ENCODE assay signal across 19 cellular contexts in the genomic region with DNA sequence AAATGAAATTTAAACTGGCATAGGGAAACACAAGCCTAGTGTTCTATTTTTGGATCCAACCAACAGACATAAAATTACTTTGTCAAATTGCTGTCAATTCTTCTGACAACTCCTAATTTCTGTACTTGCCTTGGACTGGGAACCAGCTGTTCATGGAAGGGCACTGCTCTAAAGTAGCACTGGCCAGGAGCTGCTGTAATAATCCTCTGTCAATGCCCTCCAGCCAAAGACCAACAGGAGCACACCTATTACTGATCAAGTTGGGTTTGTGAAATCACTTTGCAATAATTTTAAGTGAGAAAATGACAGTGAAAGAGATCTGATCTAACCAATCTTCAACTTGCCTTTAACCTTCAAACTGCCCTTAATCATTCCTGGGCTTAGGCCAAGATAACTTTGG. TPM values are rescaled to one million over a fixed set of nuclear protein-coding genes. Genes with fewer than 3 reads are reported as not detected.
DNase-seq lines count a peak whose midpoint lies in the region; ATAC-seq and TF ChIP-seq lines count a peak whose summit lies in the region.
"Had no signal": no experiment of that assay in that cellular context is flagged by ENCODE, and none has a peak within 500 bp of the region (broad histone marks: within the 10 kb centered on the region; RNA-seq: fewer than 3 reads in every experiment).

No MANE protein-coding gene starts in this region.

- no peak overlapping the region for H2AFZ ChIP-seq in OCI-LY7 (ENCODE audit: low read length)

- no peaks in the 10 kb centered on the region for H3K27me3 ChIP-seq in CD4-positive, alpha-beta memory T cell (ENCODE audit: insufficient read depth, low read length)
- H3K27me3 ChIP-seq in naive thymus-derived CD4-positive, alpha-beta T cell (ENCODE audit: control insufficient read depth in 2 of 2, insufficient read depth in 2 of 2, low read length in 2 of 2): no peaks in the 10 kb centered on the region
- H3K27me3 ChIP-seq: BLaER1 treated with 17β-estradiol and CSF1 and Interleukin-3, amounts not matched to agents 10 nM and 100 nM; Peyer's patch; SJSA1 had no signal

- peaks cover 84% of the 10 kb centered on the region for H3K4me1 Mint-ChIP-seq in activated CD8-positive, alpha-beta T cell treated with anti-CD3 and anti-CD28 coated beads, Interleukin-2, amount 10 ng/mL, durations not matched to agents 7 days and 5 days (ENCODE audit: low read depth)
- peaks cover 79% of the 10 kb centered on the region for H3K4me1 Mint-ChIP-seq in activated CD8-positive, alpha-beta T cell treated with anti-CD3 and anti-CD28 coated beads for 36 hours (ENCODE audit: low read depth)
- H3K4me1 Mint-ChIP-seq in CD4-positive, alpha-beta memory T cell: peaks cover 60 to 87% (median 74%) of the 10 kb centered on the region in 4 donors
- H3K4me1 Mint-ChIP-seq in naive thymus-derived CD4-positive, alpha-beta T cell: peaks cover 46 to 88% (median 87%) of the 10 kb centered on the region in 7 donors
- peaks cover 71% of the 10 kb centered on the region for H3K4me1 Mint-ChIP-seq in activated CD4-positive, alpha-beta memory T cell treated with anti-CD3 and anti-CD28 coated beads for 36 hours (ENCODE audit: low read depth)

- H3K9me3 ChIP-seq in CD4-positive, alpha-beta memory T cell (ENCODE audit: control insufficient read depth in 1 of 2, low read length in 2 of 2): no peaks in the 10 kb centered on the region
- H3K9me3 ChIP-seq in OCI-LY7 (ENCODE audit: low read length): no peaks in the 10 kb centered on the region
- no peaks in the 10 kb centered on the region for H3K9me3 ChIP-seq in naive thymus-derived CD4-positive, alpha-beta T cell (ENCODE audit: control insufficient read depth in 2 of 3, low read length in 3 of 3)
- H3K9me3 ChIP-seq: A549, Peyer's patch, SJSA1 had no signal

- no peaks in the 10 kb centered on the region for H3K9me3 Mint-ChIP-seq in activated CD8-positive, alpha-beta T cell treated with anti-CD3 and anti-CD28 coated beads, Interleukin-2, amount 10 ng/mL, durations not matched to agents 7 days and 5 days (ENCODE audit: insufficient read depth)
- no peaks in the 10 kb centered on the region for H3K9me3 Mint-ChIP-seq in activated CD8-positive, alpha-beta T cell treated with anti-CD3 and anti-CD28 coated beads for 36 hours
- no peaks in the 10 kb centered on the region for H3K9me3 Mint-ChIP-seq in CD4-positive, alpha-beta memory T cell
- peaks cover 0 to 4% (median 0%) of the 10 kb centered on the region in 11 donors for H3K9me3 Mint-ChIP-seq in naive thymus-derived CD4-positive, alpha-beta T cell
- no peaks in the 10 kb centered on the region for H3K9me3 Mint-ChIP-seq in activated CD4-positive, alpha-beta memory T cell treated with anti-CD3 and anti-CD28 coated beads for 36 hours

- H3K36me3 ChIP-seq in CD4-positive, alpha-beta memory T cell (ENCODE audit: insufficient read depth, low read length): no peaks in the 10 kb centered on the region
- no peaks in the 10 kb centered on the region for H3K36me3 ChIP-seq in OCI-LY7 (ENCODE audit: insufficient read depth, low read length)
- H3K36me3 ChIP-seq in naive thymus-derived CD4-positive, alpha-beta T cell (ENCODE audit: control insufficient read depth in 2 of 3, insufficient read depth in 3 of 3, low read length in 3 of 3): no peaks in the 10 kb centered on the region
- H3K36me3 ChIP-seq: BLaER1 treated with 17β-estradiol and CSF1 and Interleukin-3, amounts not matched to agents 10 nM and 100 nM; Peyer's patch; SJSA1 had no signal

- H3K27ac ChIP-seq in CD4-positive, alpha-beta memory T cell (ENCODE audit: low read depth, low read length): no peak overlapping the region
- no peak overlapping the region for H3K27ac ChIP-seq in OCI-LY7 (ENCODE audit: low read depth, low read length, poor library complexity, severe bottlenecking)
- H3K27ac ChIP-seq in naive thymus-derived CD4-positive, alpha-beta T cell (ENCODE audit: low read depth, low read length): no peak overlapping the region
- H3K27ac ChIP-seq: A549; BLaER1 treated with 17β-estradiol and CSF1 and Interleukin-3, amounts not matched to agents 10 nM and 100 nM; Peyer's patch; SJSA1 had no signal

- no peak for ATAC-seq in activated CD8-positive, alpha-beta T cell treated with anti-CD3 and anti-CD28 coated beads, Interleukin-2, amount 10 ng/mL, durations not matched to agents 7 days and 5 days
- no peak for ATAC-seq in activated CD8-positive, alpha-beta T cell treated with anti-CD3 and anti-CD28 coated beads for 36 hours
- ATAC-seq in naive thymus-derived CD4-positive, alpha-beta T cell: no peak
- ATAC-seq: A549 had no signal

- H3K9me2 ChIP-seq in OCI-LY7 (ENCODE audit: insufficient read depth, low read length): no peaks in the 10 kb centered on the region

- 0 out of 2 replicates have a peak overlapping the region, but pooled peaks have one; percentile 2 for H3K4me2 ChIP-seq in OCI-LY7 (ENCODE audit: low read length)
- H3K4me2 ChIP-seq: A549 had no signal

- no peak for DNase-seq in activated CD8-positive, alpha-beta T cell treated with anti-CD3 and anti-CD28 coated beads, Interleukin-2, amount 10 ng/mL, durations not matched to agents 7 days and 5 days
- no peak for DNase-seq in activated CD8-positive, alpha-beta T cell treated with anti-CD3 and anti-CD28 coated beads for 36 hours
- DNase-seq in CD4-positive, alpha-beta memory T cell: no peak
- DNase-seq in OCI-LY7 (ENCODE audit: low spot score) (no peak), NCI-H2171 (lab: John Stamatoyannopoulos, UW) (no peak), A172 (ENCODE audit: low spot score) (no peak)
- DNase-seq in naive thymus-derived CD4-positive, alpha-beta T cell: no peak
- DNase-seq in activated CD4-positive, alpha-beta memory T cell treated with anti-CD3 and anti-CD28 coated beads for 36 hours: no peak
- DNase-seq: DMS79, KBM-7, MV-4-11, NCI-H1694 treated with DMSO at 0.1 percent for 48 hours, NCI-H2107, NCI-H2227 treated with DMSO at 0.1 percent for 48 hours, NCI-H524, Peyer's patch had no signal

- H3K27me3 Mint-ChIP-seq in activated CD8-positive, alpha-beta T cell treated with anti-CD3 and anti-CD28 coated beads, Interleukin-2, amount 10 ng/mL, durations not matched to agents 7 days and 5 days (ENCODE audit: low read depth): no peaks in the 10 kb centered on the region
- H3K27me3 Mint-ChIP-seq in activated CD8-positive, alpha-beta T cell treated with anti-CD3 and anti-CD28 coated beads for 36 hours: no peaks in the 10 kb centered on the region
- H3K27me3 Mint-ChIP-seq in CD4-positive, alpha-beta memory T cell: no peaks in the 10 kb centered on the region
- H3K27me3 Mint-ChIP-seq in naive thymus-derived CD4-positive, alpha-beta T cell: no peaks in the 10 kb centered on the region
- H3K27me3 Mint-ChIP-seq in activated CD4-positive, alpha-beta memory T cell treated with anti-CD3 and anti-CD28 coated beads for 36 hours: no peaks in the 10 kb centered on the region

- no peak overlapping the region for H3K4me3 Mint-ChIP-seq in activated CD8-positive, alpha-beta T cell treated with anti-CD3 and anti-CD28 coated beads, Interleukin-2, amount 10 ng/mL, durations not matched to agents 7 days and 5 days
- no peak overlapping the region for H3K4me3 Mint-ChIP-seq in activated CD8-positive, alpha-beta T cell treated with anti-CD3 and anti-CD28 coated beads for 36 hours
- peak overlapping the region in 4 of 8 donors; percentile 15 to 70 (median 38) for H3K4me3 Mint-ChIP-seq in CD4-positive, alpha-beta memory T cell
- H3K4me3 Mint-ChIP-seq in naive thymus-derived CD4-positive, alpha-beta T cell: peak overlapping the region in 8 of 10 donors; percentile 5 to 76 (median 40)
- no peak overlapping the region for H3K4me3 Mint-ChIP-seq in activated CD4-positive, alpha-beta memory T cell treated with anti-CD3 and anti-CD28 coated beads for 36 hours

- peaks cover 80% of the 10 kb centered on the region for H3K4me1 ChIP-seq in CD4-positive, alpha-beta memory T cell (ENCODE audit: insufficient read depth, low read length)
- peaks cover 82% of the 10 kb centered on the region for H3K4me1 ChIP-seq in OCI-LY7 (ENCODE audit: insufficient read depth, low read length, poor library complexity, severe bottlenecking)
- peaks cover 28 to 69% of the 10 kb centered on the region in 2 donors for H3K4me1 ChIP-seq in naive thymus-derived CD4-positive, alpha-beta T cell (ENCODE audit: control insufficient read depth in 2 of 2, insufficient read depth in 2 of 2, low read length in 2 of 2)

- no peak overlapping the region for H3K4me3 ChIP-seq in CD4-positive, alpha-beta memory T cell (ENCODE audit: low read length in 2 of 2)
- H3K4me3 ChIP-seq in OCI-LY7 (ENCODE audit: low read depth, low read length, poor library complexity, severe bottlenecking): no peak overlapping the region
- no peak overlapping the region for H3K4me3 ChIP-seq in naive thymus-derived CD4-positive, alpha-beta T cell (ENCODE audit: low read length)
- H3K4me3 ChIP-seq: A549; BLaER1 treated with 17β-estradiol and CSF1 and Interleukin-3, amounts not matched to agents 10 nM and 100 nM; Peyer's patch; SJSA1 had no signal

- peak overlapping the region; percentile 18 for H3K27ac Mint-ChIP-seq in activated CD8-positive, alpha-beta T cell treated with anti-CD3 and anti-CD28 coated beads, Interleukin-2, amount 10 ng/mL, durations not matched to agents 7 days and 5 days
- no peak overlapping the region for H3K27ac Mint-ChIP-seq in activated CD8-positive, alpha-beta T cell treated with anti-CD3 and anti-CD28 coated beads for 36 hours
- peak overlapping the region in 5 of 7 donors; percentile 29 to 80 (median 65) for H3K27ac Mint-ChIP-seq in CD4-positive, alpha-beta memory T cell
- H3K27ac Mint-ChIP-seq in naive thymus-derived CD4-positive, alpha-beta T cell: peak overlapping the region in 6 of 9 donors; percentile 13 to 79 (median 70)
- no peak overlapping the region for H3K27ac Mint-ChIP-seq in activated CD4-positive, alpha-beta memory T cell treated with anti-CD3 and anti-CD28 coated beads for 36 hours

- BruUV-seq in OCI-LY7 (replicated peaks; lab: Mats Ljungman, UMichigan): no TSS peak

- no peaks in the 10 kb centered on the region for H3K79me2 ChIP-seq in OCI-LY7 (ENCODE audit: insufficient read depth, low read depth, low read length)

- H4K20me1 ChIP-seq in OCI-LY7 (ENCODE audit: insufficient read depth, low read length): no peaks in the 10 kb centered on the region
- H4K20me1 ChIP-seq: BLaER1 treated with 17β-estradiol and CSF1 and Interleukin-3, amounts not matched to agents 10 nM and 100 nM had no signal

- intact Hi-C loops in activated CD8-positive, alpha-beta T cell treated with anti-CD3 and anti-CD28 coated beads for 36 hours (cut with micrococcal nuclease): no loop called here
- intact Hi-C loops in CD4-positive, alpha-beta memory T cell (cut with micrococcal nuclease): loop anchor here (2.0 kb wide), 1 partner anchor 19 kb away; a partner anchor contains a TSS
- intact Hi-C loops in OCI-LY7 (cut with micrococcal nuclease; ENCODE audit: unreplicated experiment): no loop called here
- intact Hi-C loops in naive thymus-derived CD4-positive, alpha-beta T cell (cut with micrococcal nuclease): loop anchor here in 1 of 2 donors (2.0 to 5.0 kb wide), 2 partner anchors 13 to 359 kb away; a partner anchor contains a TSS
- intact Hi-C loops in activated CD4-positive, alpha-beta memory T cell treated with anti-CD3 and anti-CD28 coated beads for 36 hours (cut with micrococcal nuclease): no loop called here

- no peak for TF ChIP-seq CTCF in activated CD8-positive, alpha-beta T cell treated with anti-CD3 and anti-CD28 coated beads for 36 hours (IDR thresholded peaks at IDR 0.05)
- no peak for TF ChIP-seq CTCF in OCI-LY7 (conservative IDR thresholded peaks at IDR 0.05; ENCODE audit: low read length)

- CTCF ChIA-PET in activated CD8-positive, alpha-beta T cell treated with anti-CD3 and anti-CD28 coated beads, Interleukin-2, amount 10 ng/mL, durations not matched to agents 7 days and 5 days (lab: Charles Lee): interaction anchor here (1.2 kb wide), 1 partner anchor 81 kb away, joined by 4 read pairs; no protein-coding TSS in a partner anchor
- CTCF ChIA-PET in activated CD8-positive, alpha-beta T cell treated with anti-CD3 and anti-CD28 coated beads for 36 hours (lab: Charles Lee): interaction anchor here (1.1 to 1.6 kb wide), 2 partner anchors 24 to 129 kb away, joined by 3 to 5 read pairs; no protein-coding TSS in a partner anchor
- CTCF ChIA-PET in CD4-positive, alpha-beta memory T cell (lab: Charles Lee; ENCODE audit: partially characterized antibody): interaction anchor here (1.4 to 1.7 kb wide), 3 partner anchors 9 to 81 kb away, joined by 4 to 5 read pairs (median 4); no protein-coding TSS in a partner anchor
- CTCF ChIA-PET in OCI-LY7 (lab: Charles Lee; ENCODE audit: unreplicated experiment): no interaction called here
- CTCF ChIA-PET in naive thymus-derived CD4-positive, alpha-beta T cell (lab: Charles Lee): interaction anchor here (0.6 to 1.1 kb wide), 4 partner anchors 14 to 315 kb away, joined by 3 to 5 read pairs (median 4); no protein-coding TSS in a partner anchor
- CTCF ChIA-PET in activated CD4-positive, alpha-beta memory T cell treated with anti-CD3 and anti-CD28 coated beads for 36 hours (lab: Charles Lee): interaction anchor here (1.2 to 1.4 kb wide), 2 partner anchors 18 to 81 kb away, joined by 4 to 5 read pairs; no protein-coding TSS in a partner anchor

- peaks cover 3% of the 10 kb centered on the region for H3K36me3 Mint-ChIP-seq in activated CD8-positive, alpha-beta T cell treated with anti-CD3 and anti-CD28 coated beads, Interleukin-2, amount 10 ng/mL, durations not matched to agents 7 days and 5 days (ENCODE audit: low read depth)
- no peaks in the 10 kb centered on the region for H3K36me3 Mint-ChIP-seq in activated CD8-positive, alpha-beta T cell treated with anti-CD3 and anti-CD28 coated beads for 36 hours (ENCODE audit: low read depth)
- H3K36me3 Mint-ChIP-seq in CD4-positive, alpha-beta memory T cell: no peaks in the 10 kb centered on the region
- H3K36me3 Mint-ChIP-seq in naive thymus-derived CD4-positive, alpha-beta T cell: peaks cover 0 to 3% (median 0%) of the 10 kb centered on the region in 5 donors
- no peaks in the 10 kb centered on the region for H3K36me3 Mint-ChIP-seq in activated CD4-positive, alpha-beta memory T cell treated with anti-CD3 and anti-CD28 coated beads for 36 hours

- POLR2A ChIA-PET in activated CD8-positive, alpha-beta T cell treated with anti-CD3 and anti-CD28 coated beads, Interleukin-2, amount 10 ng/mL, durations not matched to agents 7 days and 5 days (lab: Charles Lee): interaction anchor here (1.0 to 1.6 kb wide), 2 partner anchors 16 to 18 kb away, joined by 4 to 8 read pairs; no protein-coding TSS in a partner anchor
- POLR2A ChIA-PET in activated CD8-positive, alpha-beta T cell treated with anti-CD3 and anti-CD28 coated beads for 36 hours (lab: Charles Lee): interaction anchor here (1.4 to 1.9 kb wide), 2 partner anchors 10 to 18 kb away, joined by 5 to 6 read pairs; no protein-coding TSS in a partner anchor
- POLR2A ChIA-PET in CD4-positive, alpha-beta memory T cell (lab: Charles Lee; ENCODE audit: partially characterized antibody): interaction anchor here (1.1 to 1.5 kb wide), 2 partner anchors 18 to 20 kb away, joined by 5 to 8 read pairs; no protein-coding TSS in a partner anchor
- POLR2A ChIA-PET in OCI-LY7 (lab: Charles Lee): interaction anchor here (0.5 to 1.9 kb wide), 6 partner anchors 10 to 65 kb away, joined by 3 to 6 read pairs (median 3); no protein-coding TSS in a partner anchor
- POLR2A ChIA-PET in naive thymus-derived CD4-positive, alpha-beta T cell (lab: Charles Lee): interaction anchor here (1.2 to 1.3 kb wide), 2 partner anchors 18 to 19 kb away, joined by 4 to 5 read pairs; a partner anchor contains a TSS
- POLR2A ChIA-PET in activated CD4-positive, alpha-beta memory T cell treated with anti-CD3 and anti-CD28 coated beads for 36 hours (lab: Charles Lee): no interaction called here

RNA-seq across cellular contexts. Expression of a gene that starts 18.9 kb away (rescaled TPM):
- total RNA-seq in activated CD8-positive, alpha-beta T cell treated with anti-CD3 and anti-CD28 coated beads, Interleukin-2, amount 10 ng/mL, durations not matched to agents 7 days and 5 days: 100 to 1,000 TPM; 434 to 461 TPM
- total RNA-seq in activated CD8-positive, alpha-beta T cell treated with anti-CD3 and anti-CD28 coated beads for 36 hours: 100 to 1,000 TPM; 234 to 235 TPM
- total RNA-seq in CD4-positive, alpha-beta memory T cell: 100 to 1,000 TPM; 383 to 397 TPM
- 100 to 1,000 TPM; 752 to 839 TPM for polyA plus RNA-seq in CD4-positive, alpha-beta memory T cell
- total RNA-seq in OCI-LY7 (2014; rRNA removed; shearing (Covaris generic)): 83.3 and 127 TPM in 2 replicates
- total RNA-seq in OCI-LY7 (2022): 232 and 261 TPM in 2 replicates
- 100 to 1,000 TPM; 270 to 495 (median 437) TPM for total RNA-seq in naive thymus-derived CD4-positive, alpha-beta T cell
- polyA plus RNA-seq in naive thymus-derived CD4-positive, alpha-beta T cell: 100 to 1,000 TPM; 811 to 922 TPM
- 93.3 and 123 TPM in 2 replicates for total RNA-seq in A172 (2014; rRNA removed; shearing (Covaris generic))
- 100 to 1,000 TPM; 175 to 180 TPM for total RNA-seq in activated CD4-positive, alpha-beta memory T cell treated with anti-CD3 and anti-CD28 coated beads for 36 hours

RNA-seq across cellular contexts. Expression of a gene that starts 59.1 kb away (rescaled TPM):
- total RNA-seq in activated CD8-positive, alpha-beta T cell treated with anti-CD3 and anti-CD28 coated beads, Interleukin-2, amount 10 ng/mL, durations not matched to agents 7 days and 5 days: not detected
- not detected for total RNA-seq in activated CD8-positive, alpha-beta T cell treated with anti-CD3 and anti-CD28 coated beads for 36 hours
- not detected for total RNA-seq in CD4-positive, alpha-beta memory T cell
- not detected for polyA plus RNA-seq in CD4-positive, alpha-beta memory T cell
- total RNA-seq in OCI-LY7 (2014; rRNA removed; shearing (Covaris generic)): not detected in 2 replicates
- not detected in 2 replicates for total RNA-seq in OCI-LY7 (2022)
- not detected for total RNA-seq in naive thymus-derived CD4-positive, alpha-beta T cell
- not detected for polyA plus RNA-seq in naive thymus-derived CD4-positive, alpha-beta T cell
- 0.28 TPM in 1 of 2 replicates, not detected in the other for total RNA-seq in A172 (2014; rRNA removed; shearing (Covaris generic))
- total RNA-seq in activated CD4-positive, alpha-beta memory T cell treated with anti-CD3 and anti-CD28 coated beads for 36 hours: not detected

Comparison
In these comparisons a context has a peak if more than half of its experiments do, and no peak if none do; other contexts are left out.
1. H3K27ac Mint-ChIP-seq: peak in activated CD8-positive, alpha-beta T cell treated with anti-CD3 and anti-CD28 coated beads, Interleukin-2, amount 10 ng/mL, durations not matched to agents 7 days and 5 days (single experiment), CD4-positive, alpha-beta memory T cell (5 of 7) and naive thymus-derived CD4-positive, alpha-beta T cell (6 of 9); none in activated CD8-positive, alpha-beta T cell treated with anti-CD3 and anti-CD28 coated beads for 36 hours (single experiment) and activated CD4-positive, alpha-beta memory T cell treated with anti-CD3 and anti-CD28 coated beads for 36 hours (single experiment).
2. H3K4me3 Mint-ChIP-seq: peak in naive thymus-derived CD4-positive, alpha-beta T cell (8 of 10); none in activated CD8-positive, alpha-beta T cell treated with anti-CD3 and anti-CD28 coated beads, Interleukin-2, amount 10 ng/mL, durations not matched to agents 7 days and 5 days (single experiment), activated CD8-positive, alpha-beta T cell treated with anti-CD3 and anti-CD28 coated beads for 36 hours (single experiment) and activated CD4-positive, alpha-beta memory T cell treated with anti-CD3 and anti-CD28 coated beads for 36 hours (single experiment).